ENCODE assay signal across 28 cellular contexts in the genomic region with DNA sequence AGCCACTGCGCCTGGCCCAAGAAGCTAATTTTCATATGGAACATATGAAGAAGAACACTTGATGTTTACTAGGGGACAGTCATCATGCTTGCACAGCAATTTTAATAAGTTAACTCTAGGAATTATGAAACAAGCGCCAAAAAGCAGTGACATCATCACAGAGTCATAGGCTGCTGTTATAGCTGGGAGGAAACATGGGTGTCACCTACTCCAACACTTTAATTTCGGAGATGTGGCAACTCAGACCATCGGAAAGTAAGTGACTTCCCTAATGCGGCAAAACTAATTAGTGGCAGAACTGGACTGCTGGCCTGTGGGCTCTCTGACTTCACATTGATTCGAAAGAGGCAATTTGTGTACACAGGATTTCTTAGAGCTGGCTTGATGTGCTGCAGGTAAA. TPM values are rescaled to one million over a fixed set of nuclear protein-coding genes. Genes with fewer than 3 reads are reported as not detected.
"Had no signal": no experiment of that assay in that cellular context is flagged by ENCODE, and none has a peak within 500 bp of the region (broad histone marks: within the 10 kb centered on the region; RNA-seq: fewer than 3 reads in every experiment).

No MANE protein-coding gene starts in this region.

- ATAC-seq: activated naive CD4-positive, alpha-beta T cell treated with anti-CD3 and anti-CD28 coated beads, Interleukin-2, amount 50 U/mL, for 72 hours; activated T-helper 17 cell treated with anti-CD3 and anti-CD28 coated beads, Interleukin-2, amount 50 U/mL, for 72 hours had no signal

- H3K36me3 Mint-ChIP-seq: activated naive CD4-positive, alpha-beta T cell treated with anti-CD3 and anti-CD28 coated beads, Interleukin-2, amount 50 U/mL, for 72 hours; brain; immature natural killer cell had no signal

- H3K9me3 ChIP-seq: left ventricle myocardium inferior, spleen had no signal

- H3K4me3 Mint-ChIP-seq: activated CD4-positive, alpha-beta T cell treated with anti-CD3 and anti-CD28 coated beads, Interleukin-2, amount 10 ng/mL, durations not matched to agents 7 days and 5 days; activated T-helper 17 cell treated with anti-CD3 and anti-CD28 coated beads, Interleukin-2, amount 50 U/mL, for 72 hours; brain; immature natural killer cell had no signal

- DNase-seq: activated CD4-positive, alpha-beta T cell treated with anti-CD3 and anti-CD28 coated beads, Interleukin-2, amount 10 ng/mL, durations not matched to agents 7 days and 5 days; activated CD4-positive, CD25-positive, alpha-beta regulatory T cell treated with anti-CD3 and anti-CD28 coated beads, Interleukin-2, amount 50 U/mL, for 72 hours; activated T-cell treated with anti-CD3 and anti-CD28 coated beads, Interleukin-2, amount 50 U/mL, for 1 hour; aorta; effector CD8-positive, alpha-beta T cell; glutamatergic neuron; immature natural killer cell; kidney glomerular epithelial cell; left ventricle myocardium inferior; mesenchymal stem cell; retina; spleen; stimulated activated CD4-positive, alpha-beta T cell treated with anti-CD3 and anti-CD28 coated beads, Interleukin-4, amount 100 ng/mL, for 1 hour; stimulated activated naive CD4-positive, alpha-beta T cell; WERI-Rb-1 had no signal

- H3K27ac Mint-ChIP-seq: activated CD4-positive, alpha-beta T cell treated with anti-CD3 and anti-CD28 coated beads, Interleukin-2, amount 10 ng/mL, durations not matched to agents 7 days and 5 days; activated naive CD4-positive, alpha-beta T cell treated with anti-CD3 and anti-CD28 coated beads, Interleukin-2, amount 50 U/mL, for 72 hours; activated T-helper 17 cell treated with anti-CD3 and anti-CD28 coated beads, Interleukin-2, amount 50 U/mL, for 72 hours; immature natural killer cell; progenitor cell of endocrine pancreas had no signal

- H3K36me3 ChIP-seq: left ventricle myocardium inferior, WERI-Rb-1 had no signal

- H3K27me3 ChIP-seq: hepatocyte, spleen had no signal

- H3K4me3 ChIP-seq: hepatocyte, left ventricle myocardium inferior, spleen had no signal

- H3K9me3 Mint-ChIP-seq: activated CD4-positive, alpha-beta T cell treated with anti-CD3 and anti-CD28 coated beads, Interleukin-2, amount 10 ng/mL, durations not matched to agents 7 days and 5 days; activated naive CD4-positive, alpha-beta T cell treated with anti-CD3 and anti-CD28 coated beads, Interleukin-2, amount 50 U/mL, for 72 hours; activated T-helper 17 cell treated with anti-CD3 and anti-CD28 coated beads, Interleukin-2, amount 50 U/mL, for 72 hours; brain had no signal

- H3K4me1 Mint-ChIP-seq: activated T-helper 17 cell treated with anti-CD3 and anti-CD28 coated beads, Interleukin-2, amount 50 U/mL, for 72 hours; immature natural killer cell had no signal

- H3K27me3 Mint-ChIP-seq: brain, progenitor cell of endocrine pancreas had no signal

- H3K27ac ChIP-seq: hepatocyte, left ventricle myocardium inferior, spleen, WERI-Rb-1 had no signal

RNA-seq across cellular contexts. Expression of gene EQTN, which starts 38.1 kb away (rescaled TPM):
- total RNA-seq: activated CD4-positive, alpha-beta T cell treated with anti-CD3 and anti-CD28 coated beads, Interleukin-2, amount 10 ng/mL, durations not matched to agents 7 days and 5 days; activated naive CD4-positive, alpha-beta T cell treated with anti-CD3 and anti-CD28 coated beads, Interleukin-2, amount 50 U/mL, for 72 hours; activated T-helper 17 cell treated with anti-CD3 and anti-CD28 coated beads, Interleukin-2, amount 50 U/mL, for 72 hours; cardiac septum; chondrocyte; left ventricle myocardium inferior; mononuclear cell; myocyte; T-helper 2 cell treated with Interferon-gamma antibody and Interleukin-4, amounts not matched to agents 100 ng/mL and 5 ng/mL, for 36 hours had no signal
- polyA plus RNA-seq: adipose tissue, esophagus, hepatocyte, immature natural killer cell, neural cell had no signal
